In the genomic region with DNA sequence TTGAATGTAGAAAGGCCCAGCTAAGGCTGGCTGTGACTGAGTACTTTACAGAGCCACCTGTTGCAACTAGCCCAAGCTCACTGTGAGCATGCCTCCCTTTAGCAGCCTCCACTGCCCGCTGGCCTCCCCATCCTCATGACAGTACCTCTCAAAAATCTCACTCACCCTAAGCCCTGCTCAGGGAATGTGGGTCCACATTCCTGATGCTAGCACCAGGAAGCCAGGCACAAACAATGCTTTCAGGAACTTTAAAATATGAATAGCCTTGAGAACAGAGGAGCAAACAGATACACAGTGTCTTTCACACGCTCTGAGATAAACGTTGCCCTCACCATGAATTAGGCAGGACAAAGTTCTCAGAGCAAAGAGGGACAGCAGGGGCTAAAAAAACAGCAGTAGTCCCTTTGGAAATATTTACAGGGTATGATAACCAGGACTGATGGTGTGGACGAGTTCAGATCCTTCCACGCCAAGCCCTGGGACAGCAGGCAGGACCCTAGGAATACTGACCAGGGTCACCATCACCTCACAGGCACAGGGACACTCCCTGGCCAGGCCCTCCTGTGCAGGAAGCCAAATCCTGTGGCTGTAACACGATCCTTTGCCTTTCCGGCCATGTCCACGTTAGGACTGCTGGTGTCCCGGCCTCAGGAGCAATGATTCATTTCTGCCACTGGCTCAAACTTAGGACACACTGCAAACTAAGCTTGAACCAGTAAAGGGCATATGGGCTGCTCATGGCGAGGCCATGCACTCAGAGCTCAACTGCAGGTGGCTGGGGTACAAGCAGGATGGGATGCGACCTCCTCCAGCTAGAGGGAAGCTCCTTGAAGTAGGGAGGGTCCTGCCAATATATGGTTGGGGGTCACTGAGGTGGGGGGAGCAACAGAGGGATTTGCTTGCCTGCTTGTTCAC, we compare ENCODE assay signal across 13 cellular contexts. TPM values are rescaled to one million over a fixed set of nuclear protein-coding genes. Genes with fewer than 3 reads are reported as not detected.
DNase-seq lines count a peak whose midpoint lies in the region; ATAC-seq and TF ChIP-seq lines count a peak whose summit lies in the region.
"Had no signal": no experiment of that assay in that cellular context is flagged by ENCODE, and none has a peak within 500 bp of the region (broad histone marks: within the 10 kb centered on the region; RNA-seq: fewer than 3 reads in every experiment).

No MANE protein-coding gene starts in this region.

- H3K4me1 ChIP-seq in gastrocnemius medialis: peaks cover 16 to 38% of the 10 kb centered on the region in 2 donors

- peak overlapping the region; percentile 40 for H3K4me3 Mint-ChIP-seq in glutamatergic neuron (ENCODE audit: unreplicated experiment)
- H3K4me3 Mint-ChIP-seq: type B pancreatic cell had no signal

- H3K36me3 ChIP-seq in gastrocnemius medialis: no peaks in the 10 kb centered on the region

- DNase-seq in DMS53 (lab: John Stamatoyannopoulos, UW) (peak; percentile 25), DMS53 treated with DMSO at 0.1 percent for 48 hours (lab: John Stamatoyannopoulos, UW; ENCODE audit: unreplicated experiment) (no peak), glutamatergic neuron (no peak), gastrocnemius medialis (peak; percentile 78 to 88), NCI-H2107 (lab: John Stamatoyannopoulos, UW) (no peak), NCI-H526 (lab: John Stamatoyannopoulos, UW) (no peak)

- peaks cover 20% of the 10 kb centered on the region for H3K4me1 Mint-ChIP-seq in glutamatergic neuron (ENCODE audit: low read depth, unreplicated experiment)

- peak; percentile 50 for ATAC-seq in SK-N-SH treated with all-trans-retinoic acid at 6 μM for 48 hours
- ATAC-seq in gastrocnemius medialis: peak; percentile 94
- ATAC-seq in GM19395 (IDR thresholded peaks at IDR 0.05; ENCODE audit: unreplicated experiment): no peak

- H3K27ac ChIP-seq in gastrocnemius medialis: peak overlapping the region; percentile 81 to 91 (median 84)
- H3K27ac ChIP-seq: 22Rv1 had no signal

- intact Hi-C loops in gastrocnemius medialis (cut with DNase I; ENCODE audit: low total_unique reads): loop anchor here (1.0 kb wide), 1 partner anchor 191 kb away; no protein-coding TSS in a partner anchor

- H3K27me3 Mint-ChIP-seq in glutamatergic neuron (ENCODE audit: unreplicated experiment): peaks cover 6% of the 10 kb centered on the region

- no peak overlapping the region for H3K27ac Mint-ChIP-seq in glutamatergic neuron (ENCODE audit: unreplicated experiment)
- H3K27ac Mint-ChIP-seq: type B pancreatic cell had no signal

- in situ Hi-C loops in gastrocnemius medialis (cut with MboI; ENCODE audit: low sequenced_read_pairs in 4 of 4): loop anchor here in 2 of 4 donors (5.0 to 10.0 kb wide), 3 partner anchors 187 to 417 kb away; no protein-coding TSS in a partner anchor

- no peaks in the 10 kb centered on the region for H3K36me3 Mint-ChIP-seq in glutamatergic neuron (ENCODE audit: unreplicated experiment)
- H3K36me3 Mint-ChIP-seq: type B pancreatic cell had no signal

- no peak for TF ChIP-seq CTCF in glutamatergic neuron (IDR thresholded peaks at IDR 0.05; ENCODE audit: partially characterized antibody, unreplicated experiment)
- TF ChIP-seq CTCF in gastrocnemius medialis (IDR thresholded peaks at IDR 0.05 in 4 of 5, conservative IDR thresholded peaks at IDR 0.05 in 1 of 5): no peak

- no peaks in the 10 kb centered on the region for H3K9me3 ChIP-seq in gastrocnemius medialis

- no peaks in the 10 kb centered on the region for H3K27me3 ChIP-seq in gastrocnemius medialis

- H3K9me3 Mint-ChIP-seq in glutamatergic neuron (ENCODE audit: unreplicated experiment): peaks cover 7% of the 10 kb centered on the region
- H3K9me3 Mint-ChIP-seq: type B pancreatic cell had no signal

- H3K4me3 ChIP-seq in gastrocnemius medialis: no peak overlapping the region

- TF ChIP-seq POLR2A in gastrocnemius medialis (IDR thresholded peaks at IDR 0.05): no peak

TF ChIP-seq in SK-N-SH treated with all-trans-retinoic acid at 6 μM for 48 hours, 23 proteins besides CTCF, POLR2A, EP300 and RAD21:
- TF ChIP-seq ZC3H10 (CRISPR knock-in tag; IDR thresholded peaks at IDR 0.05) (no peak), ZNF565 (CRISPR knock-in tag; conservative IDR thresholded peaks at IDR 0.05; ENCODE audit: low read depth) (no peak), ZNF8 (CRISPR knock-in tag; IDR thresholded peaks at IDR 0.05) (no peak), BACH2 (CRISPR knock-in tag; IDR thresholded peaks at IDR 0.05; ENCODE audit: borderline replicate concordance) (no peak), GLIS3 (CRISPR knock-in tag; IDR thresholded peaks at IDR 0.05) (no peak), ZFP30 (CRISPR knock-in tag; IDR thresholded peaks at IDR 0.05) (no peak), ISL1 (CRISPR knock-in tag; IDR thresholded peaks at IDR 0.05) (no peak), PPARA (CRISPR knock-in tag; IDR thresholded peaks at IDR 0.05; ENCODE audit: borderline replicate concordance) (no peak), TCF4 (CRISPR knock-in tag; IDR thresholded peaks at IDR 0.05; ENCODE audit: borderline replicate concordance) (no peak), ESRRG (CRISPR knock-in tag; IDR thresholded peaks at IDR 0.05) (no peak), ARNTL (CRISPR knock-in tag; IDR thresholded peaks at IDR 0.05; ENCODE audit: borderline replicate concordance, low read depth) (no peak)
- TF ChIP-seq, protein P1, sequence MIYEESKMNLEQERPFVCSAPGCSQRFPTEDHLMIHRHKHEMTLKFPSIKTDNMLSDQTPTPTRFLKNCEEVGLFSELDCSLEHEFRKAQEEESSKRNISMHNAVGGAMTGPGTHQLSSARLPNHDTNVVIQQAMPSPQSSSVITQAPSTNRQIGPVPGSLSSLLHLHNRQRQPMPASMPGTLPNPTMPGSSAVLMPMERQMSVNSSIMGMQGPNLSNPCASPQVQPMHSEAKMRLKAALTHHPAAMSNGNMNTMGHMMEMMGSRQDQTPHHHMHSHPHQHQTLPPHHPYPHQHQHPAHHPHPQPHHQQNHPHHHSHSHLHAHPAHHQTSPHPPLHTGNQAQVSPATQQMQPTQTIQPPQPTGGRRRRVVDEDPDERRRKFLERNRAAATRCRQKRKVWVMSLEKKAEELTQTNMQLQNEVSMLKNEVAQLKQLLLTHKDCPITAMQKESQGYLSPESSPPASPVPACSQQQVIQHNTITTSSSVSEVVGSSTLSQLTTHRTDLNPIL (CRISPR knock-in tag; IDR thresholded peaks at IDR 0.05; ENCODE audit: low read depth): no peak
- TF ChIP-seq, protein P2, sequence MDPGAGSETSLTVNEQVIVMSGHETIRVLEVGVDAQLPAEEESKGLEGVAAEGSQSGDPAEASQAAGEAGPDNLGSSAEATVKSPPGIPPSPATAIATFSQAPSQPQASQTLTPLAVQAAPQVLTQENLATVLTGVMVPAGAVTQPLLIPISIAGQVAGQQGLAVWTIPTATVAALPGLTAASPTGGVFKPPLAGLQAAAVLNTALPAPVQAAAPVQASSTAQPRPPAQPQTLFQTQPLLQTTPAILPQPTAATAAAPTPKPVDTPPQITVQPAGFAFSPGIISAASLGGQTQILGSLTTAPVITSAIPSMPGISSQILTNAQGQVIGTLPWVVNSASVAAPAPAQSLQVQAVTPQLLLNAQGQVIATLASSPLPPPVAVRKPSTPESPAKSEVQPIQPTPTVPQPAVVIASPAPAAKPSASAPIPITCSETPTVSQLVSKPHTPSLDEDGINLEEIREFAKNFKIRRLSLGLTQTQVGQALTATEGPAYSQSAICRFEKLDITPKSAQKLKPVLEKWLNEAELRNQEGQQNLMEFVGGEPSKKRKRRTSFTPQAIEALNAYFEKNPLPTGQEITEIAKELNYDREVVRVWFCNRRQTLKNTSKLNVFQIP (CRISPR knock-in tag; IDR thresholded peaks at IDR 0.05; ENCODE audit: borderline replicate concordance, low read depth): no peak
TF ChIP-seq in SK-N-SH treated with all-trans-retinoic acid at 6 μM for 48 hours: peak in this region for 0.

RNA-seq across cellular contexts. Expression of a gene that starts 9.6 kb away (rescaled TPM):
- total RNA-seq in glutamatergic neuron (ENCODE audit: unreplicated experiment) (8.1 TPM), gastrocnemius medialis (under 1 TPM; 0.29 to 0.71 (median 0.36) TPM)

RNA-seq across cellular contexts. Expression of a gene that starts 56.4 kb away (rescaled TPM):
- not detected for total RNA-seq in glutamatergic neuron (ENCODE audit: unreplicated experiment)
- not detected for total RNA-seq in gastrocnemius medialis
- total RNA-seq: epithelial cell of proximal tubule; T-helper 1 cell treated with Interleukin-12 subunit alpha and Interleukin-12 subunit beta and Interleukin-4 antibody, amounts not matched to agents 30 ng/mL and 1 ng/mL, for 36 hours had no signal

RNA-seq across cellular contexts. Expression of a gene that starts 58.6 kb away (rescaled TPM):
- total RNA-seq in glutamatergic neuron (ENCODE audit: unreplicated experiment): not detected
- not detected for total RNA-seq in gastrocnemius medialis
- total RNA-seq: epithelial cell of proximal tubule, mononuclear cell had no signal

Comparison
In these comparisons a context has a peak if more than half of its experiments do, and no peak if none do; other contexts are left out.
1. DNase-seq: peak in DMS53 (single experiment) and gastrocnemius medialis (2 of 2); none in DMS53 treated with DMSO at 0.1 percent for 48 hours (single experiment), glutamatergic neuron (single experiment), NCI-H2107 (single experiment) and NCI-H526 (0 of 2).